ENCODE assay signal across 13 cellular contexts in the genomic region with DNA sequence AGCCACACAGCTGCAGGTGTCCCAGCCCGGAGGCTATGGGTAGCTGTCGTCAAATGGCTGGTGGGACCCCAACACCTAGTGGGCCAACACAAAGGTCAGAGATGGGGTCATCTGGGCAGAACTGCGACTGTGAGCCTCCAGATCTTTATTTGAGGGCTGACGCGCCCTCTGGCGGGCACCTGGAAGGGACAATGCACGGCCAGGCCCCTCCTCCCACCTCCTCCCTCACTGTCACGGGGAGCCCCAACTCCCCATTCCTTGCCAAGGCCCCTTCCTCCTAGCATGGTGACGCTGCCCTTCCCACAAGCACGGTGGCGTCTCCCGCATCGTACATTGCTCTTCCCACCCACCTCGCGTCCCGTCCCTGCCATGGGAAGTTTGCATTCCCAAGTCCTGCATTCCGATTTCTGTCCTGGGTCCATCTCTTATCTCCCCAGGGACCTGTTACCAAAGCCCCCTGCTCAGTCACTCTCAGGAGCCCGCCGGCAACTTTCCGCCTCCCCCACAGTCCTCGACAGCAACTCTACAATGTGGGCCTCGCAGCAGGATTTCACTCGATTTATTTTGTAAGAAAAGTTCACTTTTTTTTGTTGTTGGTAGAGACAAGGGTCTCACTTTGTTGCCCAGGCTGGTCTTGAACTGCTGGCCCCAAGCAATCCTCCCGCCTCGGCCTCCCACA. TPM values are rescaled to one million over a fixed set of nuclear protein-coding genes. Genes with fewer than 3 reads are reported as not detected.
A peak's percentile ranks its signal among the peaks of the same experiment; 100 is the strongest.
DNase-seq lines count a peak whose midpoint lies in the region; ATAC-seq, FAIRE-seq and TF ChIP-seq lines count a peak whose summit lies in the region.
"Had no signal": no experiment of that assay in that cellular context is flagged by ENCODE, and none has a peak within 500 bp of the region (broad histone marks: within the 10 kb centered on the region; RNA-seq: fewer than 3 reads in every experiment).

No MANE protein-coding gene starts in this region.

- H3K27me3 Mint-ChIP-seq in type B pancreatic cell, result peaks cover 30% of the 10 kb centered on the region
- H3K27me3 Mint-ChIP-seq in CD8-positive, alpha-beta memory T cell, result peaks cover 9 to 27% of the 10 kb centered on the region in 2 donors

- H3K4me3 Mint-ChIP-seq in type B pancreatic cell, result no peak overlapping the region
- H3K4me3 Mint-ChIP-seq in CD8-positive, alpha-beta memory T cell, result no peak overlapping the region
- H3K4me3 Mint-ChIP-seq: CD8-positive, alpha-beta T cell; stimulated activated effector memory CD8-positive, alpha-beta T cell treated with anti-CD3 and anti-CD28 coated beads, Interleukin-12 subunit alpha, Interleukin-12 subunit beta, amount 100 ng/mL, for 72 hours had no signal

- H3K36me3 ChIP-seq in A673 (ENCODE audit: insufficient read depth, low read length, poor library complexity, severe bottlenecking), result no peaks in the 10 kb centered on the region
- H3K36me3 ChIP-seq in CD8-positive, alpha-beta memory T cell (ENCODE audit: insufficient read depth, low read length), result no peaks in the 10 kb centered on the region
- H3K36me3 ChIP-seq in pancreas, result no peaks in the 10 kb centered on the region

- H3K4me3 ChIP-seq in LNCaP clone FGC (ENCODE audit: low read depth, low read length), result no peak overlapping the region
- no peak overlapping the region for H3K4me3 ChIP-seq in choroid plexus epithelial cell (ENCODE audit: low read depth, low read length)
- no peak overlapping the region for H3K4me3 ChIP-seq in A673 (ENCODE audit: low read depth, low read length, poor library complexity, severe bottlenecking)
- no peak overlapping the region for H3K4me3 ChIP-seq in CD8-positive, alpha-beta memory T cell (ENCODE audit: low read length)
- no peak overlapping the region for H3K4me3 ChIP-seq in pancreas

- TF ChIP-seq CTCF in LNCaP clone FGC (IDR thresholded peaks at IDR 0.05; ENCODE audit: control insufficient read depth, extremely low read depth, insufficient read depth) (peak; percentile 25), choroid plexus epithelial cell (conservative IDR thresholded peaks at IDR 0.05; ENCODE audit: low read depth, low read length) (peak; percentile 9), type B pancreatic cell (conservative IDR thresholded peaks at IDR 0.05) (peak; percentile 54), A673 (conservative IDR thresholded peaks at IDR 0.05; ENCODE audit: low read depth, low read length) (no peak), pancreas (IDR thresholded peaks at IDR 0.05) (no peak)

- 59 to 60% methylated on average over 25 of the region's 25 CpGs for WGBS in pancreas, 2 donors

- peaks cover 8% of the 10 kb centered on the region for H3K9me3 Mint-ChIP-seq in type B pancreatic cell
- peaks cover 4 to 21% (median 19%) of the 10 kb centered on the region in 5 donors for H3K9me3 Mint-ChIP-seq in CD8-positive, alpha-beta memory T cell

- DNase-seq in stimulated activated CD4-positive, alpha-beta T cell treated with anti-CD3 and anti-CD28 coated beads, Interleukin-15, amount 100 ng/mL, for 24 hours, result peak; percentile 54
- no peak for DNase-seq in stimulated activated CD4-positive, alpha-beta T cell treated with anti-CD3 and anti-CD28 coated beads, Interleukin-4, amount 100 ng/mL, for 1 hour
- no peak for DNase-seq in LNCaP clone FGC (ENCODE audit: low read depth)
- DNase-seq in choroid plexus epithelial cell (ENCODE audit: low read depth), result no peak
- no peak for DNase-seq in type B pancreatic cell (ENCODE audit: extremely low spot score, unreplicated experiment)
- DNase-seq in A673 (ENCODE audit: low spot score), result no peak
- no peak for DNase-seq in CD8-positive, alpha-beta memory T cell
- no peak for DNase-seq in pancreas
- DNase-seq: cortex of kidney, MV-4-11, NCI-H510A had no signal

- POLR2A ChIA-PET in A673 (lab: Charles Lee; ENCODE audit: low non-redundant PET), result no interaction called here
- POLR2A ChIA-PET in CD8-positive, alpha-beta memory T cell (lab: Charles Lee), result no interaction called here

- peaks cover 8% of the 10 kb centered on the region for H3K36me3 Mint-ChIP-seq in type B pancreatic cell
- peaks cover 0 to 4% (median 1%) of the 10 kb centered on the region in 3 donors for H3K36me3 Mint-ChIP-seq in CD8-positive, alpha-beta memory T cell
- H3K36me3 Mint-ChIP-seq: CD8-positive, alpha-beta T cell; stimulated activated effector memory CD8-positive, alpha-beta T cell treated with anti-CD3 and anti-CD28 coated beads, Interleukin-12 subunit alpha, Interleukin-12 subunit beta, amount 100 ng/mL, for 72 hours had no signal

- H3K4me1 ChIP-seq in A673 (ENCODE audit: insufficient read depth, low read length, poor library complexity, severe bottlenecking) (no peaks in the 10 kb centered on the region), pancreas (no peaks in the 10 kb centered on the region)
- no peaks in the 10 kb centered on the region for H3K4me1 ChIP-seq in CD8-positive, alpha-beta memory T cell (ENCODE audit: insufficient read depth, low read length)

- no peak overlapping the region for H3K27ac Mint-ChIP-seq in type B pancreatic cell
- no peak overlapping the region for H3K27ac Mint-ChIP-seq in CD8-positive, alpha-beta memory T cell
- H3K27ac Mint-ChIP-seq: CD8-positive, alpha-beta T cell; stimulated activated effector memory CD8-positive, alpha-beta T cell treated with anti-CD3 and anti-CD28 coated beads, Interleukin-12 subunit alpha, Interleukin-12 subunit beta, amount 100 ng/mL, for 72 hours had no signal

- H3K4me1 Mint-ChIP-seq in type B pancreatic cell (ENCODE audit: unreplicated experiment), result no peaks in the 10 kb centered on the region
- H3K4me1 Mint-ChIP-seq in CD8-positive, alpha-beta memory T cell, result no peaks in the 10 kb centered on the region
- H3K4me1 Mint-ChIP-seq: stimulated activated effector memory CD8-positive, alpha-beta T cell treated with anti-CD3 and anti-CD28 coated beads, Interleukin-12 subunit alpha, Interleukin-12 subunit beta, amount 100 ng/mL, for 72 hours had no signal

- H3K27me3 ChIP-seq in A673 (replicated peaks; ENCODE audit: insufficient read depth, low read depth, low read length, poor library complexity) (peaks cover 12% of the 10 kb centered on the region), pancreas (no peaks in the 10 kb centered on the region)
- H3K27me3 ChIP-seq in CD8-positive, alpha-beta memory T cell (ENCODE audit: insufficient read depth, low read length, poor library complexity, severe bottlenecking), result no peaks in the 10 kb centered on the region

- ATAC-seq in pancreas, result no peak
- ATAC-seq: CD8-positive, alpha-beta T cell had no signal

- H3K27ac ChIP-seq in A673 (ENCODE audit: low read depth, low read length, poor library complexity, severe bottlenecking), result no peak overlapping the region
- no peak overlapping the region for H3K27ac ChIP-seq in CD8-positive, alpha-beta memory T cell (ENCODE audit: low read depth, low read length)
- no peak overlapping the region for H3K27ac ChIP-seq in pancreas

- no peak for FAIRE-seq in pancreas (lab: Jason Lieb, UNC)

- BruUV-seq in A673 (replicated peaks; lab: Mats Ljungman, UMichigan), result no TSS peak

- intact Hi-C loops in A673 (cut with micrococcal nuclease; ENCODE audit: unreplicated experiment) (loop anchor here (10.0 kb wide), 1 partner anchor 56 kb away; no protein-coding TSS in a partner anchor), pancreas (cut with DNase I) (no loop called here)

- H3K9me3 ChIP-seq in A673 (ENCODE audit: low read depth, low read length, poor library complexity, severe bottlenecking), result peaks cover 5% of the 10 kb centered on the region
- peaks cover 3% of the 10 kb centered on the region for H3K9me3 ChIP-seq in CD8-positive, alpha-beta memory T cell (ENCODE audit: low read length)
- H3K9me3 ChIP-seq in pancreas, result no peaks in the 10 kb centered on the region

- CTCF ChIA-PET in A673 (lab: Charles Lee), result no interaction called here
- CTCF ChIA-PET in CD8-positive, alpha-beta memory T cell (lab: Charles Lee), result interaction anchor here (1.8 kb wide), 1 partner anchor 28 kb away, joined by 6 read pairs; no protein-coding TSS in a partner anchor

RNA-seq across cellular contexts. Expression of gene TLE7, which starts 1.0 kb away (rescaled TPM):
- not detected in 2 replicates for total RNA-seq in type B pancreatic cell (ENCODE audit: low replicate concordance)
- not detected in 2 replicates for total RNA-seq in A673 (2021)
- total RNA-seq in CD8-positive, alpha-beta memory T cell, result not detected
- polyA plus RNA-seq in CD8-positive, alpha-beta memory T cell, result not detected
- not detected for total RNA-seq in pancreas
- not detected for polyA plus RNA-seq in pancreas
- total RNA-seq: CD8-positive, alpha-beta T cell had no signal

RNA-seq across cellular contexts. Expression of gene ZNF23, which starts 21.2 kb away (rescaled TPM):
- total RNA-seq in type B pancreatic cell (ENCODE audit: low replicate concordance) (9.8 and 11.1 TPM in 2 replicates), A673 (2021) (10.2 and 10.9 TPM in 2 replicates), pancreas (1 to 10 TPM; 2.6 to 6.1 (median 4.0) TPM)
- 1 to 10 TPM; 9.2 to 9.4 TPM for total RNA-seq in CD8-positive, alpha-beta memory T cell
- 8.2 TPM for polyA plus RNA-seq in CD8-positive, alpha-beta memory T cell
- 10 to 100 TPM in 1 of 2 donors, 1 to 10 TPM in 1; 8.2 to 14.5 TPM for polyA plus RNA-seq in pancreas

RNA-seq across cellular contexts. Expression of gene ZNF19, which starts 48.3 kb away (rescaled TPM):
- total RNA-seq in type B pancreatic cell (ENCODE audit: low replicate concordance), result 6.0 and 7.6 TPM in 2 replicates
- 2.6 and 3.1 TPM in 2 replicates for total RNA-seq in A673 (2021)
- 1 to 10 TPM; 3.1 TPM for total RNA-seq in CD8-positive, alpha-beta memory T cell
- polyA plus RNA-seq in CD8-positive, alpha-beta memory T cell, result 1.5 TPM
- 1 to 10 TPM; 3.6 to 7.3 (median 4.9) TPM for total RNA-seq in pancreas
- 1 to 10 TPM; 2.9 to 6.1 TPM for polyA plus RNA-seq in pancreas

Comparison
In these comparisons a context has a peak if more than half of its experiments do, and no peak if none do; other contexts are left out.
1. CTCF ChIP-seq: peak in LNCaP clone FGC (single experiment), choroid plexus epithelial cell (single experiment) and type B pancreatic cell (single experiment); none in A673 (single experiment) and pancreas (0 of 4).